In genomic region chr20:33016581-33017109, GRCh38 we compare ENCODE assay signal across 18 cellular contexts. TPM values are rescaled to one million over a fixed set of nuclear protein-coding genes. Genes with fewer than 3 reads are reported as not detected.
A peak's percentile ranks its signal among the peaks of the same experiment; 100 is the strongest.
DNase-seq lines count a peak whose midpoint lies in the region; ATAC-seq lines count a peak whose summit lies in the region.
"Had no signal": no experiment of that assay in that cellular context is flagged by ENCODE, and none has a peak within 500 bp of the region (broad histone marks: within the 10 kb centered on the region; RNA-seq: fewer than 3 reads in every experiment).

No MANE protein-coding gene starts in this region.

- H3K9ac ChIP-seq in neuronal stem cell (ENCODE audit: low read depth, low read length, poor library complexity), result no peak overlapping the region

- no peaks in the 10 kb centered on the region for H3K36me3 Mint-ChIP-seq in activated CD4-positive, alpha-beta T cell treated with anti-CD3 and anti-CD28 coated beads for 36 hours (ENCODE audit: low read depth)
- no peaks in the 10 kb centered on the region for H3K36me3 Mint-ChIP-seq in CD4-positive, CD25-positive, alpha-beta regulatory T cell
- no peaks in the 10 kb centered on the region for H3K36me3 Mint-ChIP-seq in activated T-helper 17 cell treated with anti-CD3 and anti-CD28 coated beads, Interleukin-2, amount 50 U/mL, for 72 hours (ENCODE audit: low read depth)
- H3K36me3 Mint-ChIP-seq: CD14-positive monocyte; CD8-positive, alpha-beta memory T cell had no signal

- no peak overlapping the region for H3K4me2 ChIP-seq in neuronal stem cell (ENCODE audit: insufficient read depth, low read length, poor library complexity, severe bottlenecking)

- H2BK12ac ChIP-seq in neuronal stem cell (ENCODE audit: low read length), result no peak overlapping the region

- peaks cover 2% of the 10 kb centered on the region for H3K79me1 ChIP-seq in neuronal stem cell (ENCODE audit: low read depth, low read length)

- H3K27ac Mint-ChIP-seq in activated CD4-positive, alpha-beta T cell treated with anti-CD3 and anti-CD28 coated beads for 36 hours, result peak overlapping the region; percentile 55
- H3K27ac Mint-ChIP-seq in CD4-positive, CD25-positive, alpha-beta regulatory T cell, result peak overlapping the region in 2 of 3 donors; percentile 32 to 62
- peak overlapping the region; percentile 56 for H3K27ac Mint-ChIP-seq in activated T-helper 17 cell treated with anti-CD3 and anti-CD28 coated beads, Interleukin-2, amount 50 U/mL, for 72 hours

- H3K4me3 Mint-ChIP-seq in activated CD4-positive, alpha-beta T cell treated with anti-CD3 and anti-CD28 coated beads for 36 hours, result no peak overlapping the region
- no peak overlapping the region for H3K4me3 Mint-ChIP-seq in CD4-positive, CD25-positive, alpha-beta regulatory T cell
- H3K4me3 Mint-ChIP-seq in activated T-helper 17 cell treated with anti-CD3 and anti-CD28 coated beads, Interleukin-2, amount 50 U/mL, for 72 hours, result no peak overlapping the region
- H3K4me3 Mint-ChIP-seq: CD14-positive monocyte; CD8-positive, alpha-beta memory T cell had no signal

- H3K9me3 Mint-ChIP-seq in activated CD4-positive, alpha-beta T cell treated with anti-CD3 and anti-CD28 coated beads for 36 hours (ENCODE audit: low read depth), result no peaks in the 10 kb centered on the region
- peaks cover 0 to 2% (median 0%) of the 10 kb centered on the region in 7 donors for H3K9me3 Mint-ChIP-seq in CD4-positive, CD25-positive, alpha-beta regulatory T cell
- H3K9me3 Mint-ChIP-seq in activated T-helper 17 cell treated with anti-CD3 and anti-CD28 coated beads, Interleukin-2, amount 50 U/mL, for 72 hours, result no peaks in the 10 kb centered on the region
- H3K9me3 Mint-ChIP-seq: CD8-positive, alpha-beta memory T cell had no signal

- H3K36me3 ChIP-seq in CD4-positive, CD25-positive, alpha-beta regulatory T cell (ENCODE audit: control insufficient read depth, insufficient read depth, low read length), result no peaks in the 10 kb centered on the region
- H3K36me3 ChIP-seq in neuronal stem cell (replicated peaks in 1 of 2; ENCODE audit: control insufficient read depth in 2 of 2, insufficient read depth in 2 of 2, low read length in 2 of 2), result no peaks in the 10 kb centered on the region

- no peak overlapping the region for H4K91ac ChIP-seq in neuronal stem cell (ENCODE audit: low read depth, low read length, poor library complexity)

- H3K27ac ChIP-seq in CD4-positive, CD25-positive, alpha-beta regulatory T cell (ENCODE audit: insufficient read depth, low read length, poor library complexity, severe bottlenecking), result no peak overlapping the region
- H3K27ac ChIP-seq in neuronal stem cell (replicated peaks; ENCODE audit: low read length), result no peak overlapping the region
- H3K27ac ChIP-seq: 22Rv1, HL-60 had no signal

- no peak overlapping the region for H2AFZ ChIP-seq in neuronal stem cell (ENCODE audit: low read length)

- peak overlapping the region; percentile 42 for H2AK5ac ChIP-seq in neuronal stem cell (ENCODE audit: low read depth, low read length)

- H3K9me3 ChIP-seq in CD4-positive, CD25-positive, alpha-beta regulatory T cell (ENCODE audit: control insufficient read depth in 2 of 2, low read length in 2 of 2), result no peaks in the 10 kb centered on the region
- no peaks in the 10 kb centered on the region for H3K9me3 ChIP-seq in neuronal stem cell (replicated peaks in 1 of 2; ENCODE audit: control insufficient read depth in 2 of 2, insufficient read depth in 1 of 2, low read depth in 1 of 2, low read length in 2 of 2)

- H3K14ac ChIP-seq in neuronal stem cell (ENCODE audit: low read length), result peak overlapping the region; percentile 77

- H2BK5ac ChIP-seq in neuronal stem cell (ENCODE audit: low read length), result no peak overlapping the region

- H3K4me1 ChIP-seq in CD4-positive, CD25-positive, alpha-beta regulatory T cell (ENCODE audit: control insufficient read depth, insufficient read depth, low read length, poor library complexity, severe bottlenecking), result no peaks in the 10 kb centered on the region
- H3K4me1 ChIP-seq in neuronal stem cell (ENCODE audit: control insufficient read depth in 2 of 2, insufficient read depth in 1 of 2, low read depth in 1 of 2, low read length in 2 of 2), result peaks cover 0 to 2% of the 10 kb centered on the region in 2 donors

- H2BK120ac ChIP-seq in neuronal stem cell (ENCODE audit: low read depth, low read length), result no peak overlapping the region

- intact Hi-C loops in activated CD4-positive, alpha-beta T cell treated with anti-CD3 and anti-CD28 coated beads for 36 hours (cut with DNase I, micrococcal nuclease), result no loop called here

- H4K8ac ChIP-seq in neuronal stem cell (ENCODE audit: low read depth, low read length), result no peak overlapping the region

- peaks cover 2% of the 10 kb centered on the region for H3K4me1 Mint-ChIP-seq in activated CD4-positive, alpha-beta T cell treated with anti-CD3 and anti-CD28 coated beads for 36 hours
- peaks cover 0 to 7% (median 1%) of the 10 kb centered on the region in 4 donors for H3K4me1 Mint-ChIP-seq in CD4-positive, CD25-positive, alpha-beta regulatory T cell
- no peaks in the 10 kb centered on the region for H3K4me1 Mint-ChIP-seq in activated T-helper 17 cell treated with anti-CD3 and anti-CD28 coated beads, Interleukin-2, amount 50 U/mL, for 72 hours
- H3K4me1 Mint-ChIP-seq: CD14-positive monocyte had no signal

- no peak for DNase-seq in activated CD4-positive, alpha-beta T cell treated with anti-CD3 and anti-CD28 coated beads for 36 hours
- DNase-seq in activated CD4-positive, alpha-beta T cell treated with anti-CD3 and anti-CD28 coated beads for 1 hour, result no peak
- no peak for DNase-seq in CD4-positive, CD25-positive, alpha-beta regulatory T cell
- no peak for DNase-seq in neuronal stem cell (ENCODE audit: low spot score)
- DNase-seq in activated gamma-delta T cell treated with Interleukin-2 at 50 U/mL for 16 hours, result no peak
- no peak for DNase-seq in stimulated activated CD4-positive, alpha-beta T cell treated with anti-CD3 and anti-CD28 coated beads, Interleukin-1b, Interleukin-23, amount 100 ng/mL, for 48 hours
- DNase-seq: CD8-positive, alpha-beta memory T cell; DMS53; GF-D8 had no signal

- peak overlapping the region; percentile 60 for H3K23ac ChIP-seq in neuronal stem cell (ENCODE audit: low read depth, low read length, poor library complexity)

- CTCF ChIA-PET in activated CD4-positive, alpha-beta T cell treated with anti-CD3 and anti-CD28 coated beads for 36 hours (lab: Charles Lee), result interaction anchor here (0.9 to 3.4 kb wide), 3 partner anchors 12 to 114 kb away, joined by 3 to 10 read pairs (median 7); partner anchors contain the start of gene SUN5

- POLR2A ChIA-PET in activated CD4-positive, alpha-beta T cell treated with anti-CD3 and anti-CD28 coated beads for 36 hours (lab: Charles Lee), result no interaction called here

- ATAC-seq in activated CD4-positive, alpha-beta T cell treated with anti-CD3 and anti-CD28 coated beads for 36 hours, result no peak
- ATAC-seq in CD4-positive, CD25-positive, alpha-beta regulatory T cell (ENCODE audit: low read depth in 2 of 2), result no peak
- no peak for ATAC-seq in activated T-helper 17 cell treated with anti-CD3 and anti-CD28 coated beads, Interleukin-2, amount 50 U/mL, for 72 hours (replicated peaks)
- no peak for ATAC-seq in GM18867 (IDR thresholded peaks at IDR 0.05; ENCODE audit: unreplicated experiment)
- ATAC-seq: HCT116 had no signal

- no peaks in the 10 kb centered on the region for H3K27me3 ChIP-seq in CD4-positive, CD25-positive, alpha-beta regulatory T cell (ENCODE audit: control insufficient read depth, insufficient read depth, low read length)
- peaks cover 0 to 39% (median 0%) of the 10 kb centered on the region in 3 experiments for H3K27me3 ChIP-seq in neuronal stem cell (ENCODE audit: control insufficient read depth in 3 of 3, insufficient read depth in 3 of 3, low read depth in 1 of 3, low read length in 3 of 3)

- H2BK15ac ChIP-seq in neuronal stem cell (ENCODE audit: low read length), result no peak overlapping the region

- WGBS in neuronal stem cell (ENCODE audit: extremely low coverage in 2 of 2, insufficient read length in 2 of 2, insufficient replicate concordance in 1 of 2), 2 donors, result no CpG with 5 or more reads among the region's 7 CpGs

- peak overlapping the region; percentile 72 for H3K18ac ChIP-seq in neuronal stem cell (ENCODE audit: low read length)

- no peak overlapping the region for H3K4me3 ChIP-seq in CD4-positive, CD25-positive, alpha-beta regulatory T cell (ENCODE audit: low read depth, low read length)
- no peak overlapping the region for H3K4me3 ChIP-seq in neuronal stem cell (ENCODE audit: low read length in 2 of 2)

- H3K4ac ChIP-seq in neuronal stem cell (ENCODE audit: low read length), result no peak overlapping the region

- H3K27me3 Mint-ChIP-seq in activated CD4-positive, alpha-beta T cell treated with anti-CD3 and anti-CD28 coated beads for 36 hours, result no peaks in the 10 kb centered on the region
- peaks cover 4% of the 10 kb centered on the region for H3K27me3 Mint-ChIP-seq in CD4-positive, CD25-positive, alpha-beta regulatory T cell
- H3K27me3 Mint-ChIP-seq in activated T-helper 17 cell treated with anti-CD3 and anti-CD28 coated beads, Interleukin-2, amount 50 U/mL, for 72 hours, result no peaks in the 10 kb centered on the region
- H3K27me3 Mint-ChIP-seq: CD8-positive, alpha-beta memory T cell had no signal

RNA-seq across cellular contexts. Expression of gene BPIFB2, which starts 9.1 kb away (rescaled TPM):
- not detected for total RNA-seq in activated CD4-positive, alpha-beta T cell treated with anti-CD3 and anti-CD28 coated beads for 36 hours
- total RNA-seq in CD4-positive, CD25-positive, alpha-beta regulatory T cell, result not detected
- polyA plus RNA-seq in CD4-positive, CD25-positive, alpha-beta regulatory T cell, result not detected
- not detected for total RNA-seq in activated T-helper 17 cell treated with anti-CD3 and anti-CD28 coated beads, Interleukin-2, amount 50 U/mL, for 72 hours
- not detected for polyA plus RNA-seq in neuronal stem cell (2013, experiment 1 of 2)
- polyA plus RNA-seq in neuronal stem cell (2013, experiment 2 of 2), result 0.03 TPM
- total RNA-seq: A673; CD8-positive, alpha-beta memory T cell; H1 had no signal
- polyA plus RNA-seq: BJ; CD14-positive monocyte; CD8-positive, alpha-beta memory T cell; H1 had no signal

RNA-seq across cellular contexts. Expression of gene SUN5, which starts 12.4 kb away (rescaled TPM):
- not detected for total RNA-seq in activated CD4-positive, alpha-beta T cell treated with anti-CD3 and anti-CD28 coated beads for 36 hours
- not detected for total RNA-seq in CD4-positive, CD25-positive, alpha-beta regulatory T cell
- polyA plus RNA-seq in CD4-positive, CD25-positive, alpha-beta regulatory T cell, result not detected
- total RNA-seq in activated T-helper 17 cell treated with anti-CD3 and anti-CD28 coated beads, Interleukin-2, amount 50 U/mL, for 72 hours, result not detected
- polyA plus RNA-seq in neuronal stem cell (2013, experiment 1 of 2), result not detected
- polyA plus RNA-seq in neuronal stem cell (2013, experiment 2 of 2), result not detected
- total RNA-seq: A673; CD8-positive, alpha-beta memory T cell; H1 had no signal
- polyA plus RNA-seq: BJ; CD14-positive monocyte; CD8-positive, alpha-beta memory T cell; H1 had no signal

RNA-seq across cellular contexts. Expression of gene BPIFB6, which starts 14.8 kb away (rescaled TPM):
- not detected for total RNA-seq in activated CD4-positive, alpha-beta T cell treated with anti-CD3 and anti-CD28 coated beads for 36 hours
- not detected for total RNA-seq in CD4-positive, CD25-positive, alpha-beta regulatory T cell
- not detected for polyA plus RNA-seq in CD4-positive, CD25-positive, alpha-beta regulatory T cell
- not detected for total RNA-seq in activated T-helper 17 cell treated with anti-CD3 and anti-CD28 coated beads, Interleukin-2, amount 50 U/mL, for 72 hours
- polyA plus RNA-seq in neuronal stem cell (2013, experiment 1 of 2), result not detected
- not detected for polyA plus RNA-seq in neuronal stem cell (2013, experiment 2 of 2)
- total RNA-seq: A673; CD8-positive, alpha-beta memory T cell; H1 had no signal
- polyA plus RNA-seq: BJ; CD14-positive monocyte; CD8-positive, alpha-beta memory T cell; H1 had no signal

RNA-seq across cellular contexts. Expression of gene BPIFB3, which starts 37.1 kb away (rescaled TPM):
- total RNA-seq in activated CD4-positive, alpha-beta T cell treated with anti-CD3 and anti-CD28 coated beads for 36 hours, result not detected
- not detected for total RNA-seq in CD4-positive, CD25-positive, alpha-beta regulatory T cell
- polyA plus RNA-seq in CD4-positive, CD25-positive, alpha-beta regulatory T cell, result not detected
- total RNA-seq in activated T-helper 17 cell treated with anti-CD3 and anti-CD28 coated beads, Interleukin-2, amount 50 U/mL, for 72 hours, result not detected
- polyA plus RNA-seq in neuronal stem cell (2013, experiment 1 of 2), result not detected
- not detected for polyA plus RNA-seq in neuronal stem cell (2013, experiment 2 of 2)
- total RNA-seq: A673; CD8-positive, alpha-beta memory T cell; H1 had no signal
- polyA plus RNA-seq: BJ; CD14-positive monocyte; CD8-positive, alpha-beta memory T cell; H1 had no signal
